9 cellular contexts compared by ENCODE assay signal in genomic region chr12:84911331-84912190, GRCh38. TPM values are rescaled to one million over a fixed set of nuclear protein-coding genes. Genes with fewer than 3 reads are reported as not detected.
DNase-seq lines count a peak whose midpoint lies in the region; ATAC-seq, FAIRE-seq and TF ChIP-seq lines count a peak whose summit lies in the region.
"Had no signal": no experiment of that assay in that cellular context is flagged by ENCODE, and none has a peak within 500 bp of the region (broad histone marks: within the 10 kb centered on the region; RNA-seq: fewer than 3 reads in every experiment).

No MANE protein-coding gene starts in this region.

- H3K4me3 Mint-ChIP-seq in activated CD8-positive, alpha-beta memory T cell treated with anti-CD3 and anti-CD28 coated beads, Interleukin-2, amount 10 ng/mL, durations not matched to agents 7 days and 5 days = peak overlapping the region; percentile 61
- H3K4me3 Mint-ChIP-seq in neural crest cell = peak overlapping the region; percentile 92

- H3K4me1 Mint-ChIP-seq in activated CD8-positive, alpha-beta memory T cell treated with anti-CD3 and anti-CD28 coated beads, Interleukin-2, amount 10 ng/mL, durations not matched to agents 7 days and 5 days = peaks cover 8% of the 10 kb centered on the region
- H3K4me1 Mint-ChIP-seq in neural crest cell = peaks cover 24% of the 10 kb centered on the region

- H3K27me3 Mint-ChIP-seq in activated CD8-positive, alpha-beta memory T cell treated with anti-CD3 and anti-CD28 coated beads, Interleukin-2, amount 10 ng/mL, durations not matched to agents 7 days and 5 days = peaks cover 40% of the 10 kb centered on the region
- H3K27me3 Mint-ChIP-seq in neural crest cell (ENCODE audit: low read depth) = peaks cover 89% of the 10 kb centered on the region

- no peaks in the 10 kb centered on the region for H3K36me3 Mint-ChIP-seq in activated CD8-positive, alpha-beta memory T cell treated with anti-CD3 and anti-CD28 coated beads, Interleukin-2, amount 10 ng/mL, durations not matched to agents 7 days and 5 days
- H3K36me3 Mint-ChIP-seq in neural crest cell (ENCODE audit: low read depth) = no peaks in the 10 kb centered on the region

- TF ChIP-seq CTCF in GM13976 (IDR thresholded peaks at IDR 0.05; ENCODE audit: borderline replicate concordance, control extremely low read depth, extremely low read depth, insufficient read depth, missing control alignments) = no peak
- no peak for TF ChIP-seq CTCF in neural crest cell (conservative IDR thresholded peaks at IDR 0.05)

- no peak overlapping the region for H3K27ac Mint-ChIP-seq in activated CD8-positive, alpha-beta memory T cell treated with anti-CD3 and anti-CD28 coated beads, Interleukin-2, amount 10 ng/mL, durations not matched to agents 7 days and 5 days
- H3K27ac Mint-ChIP-seq in neural crest cell (ENCODE audit: unreplicated experiment) = no peak overlapping the region

- CTCF ChIA-PET in activated CD8-positive, alpha-beta memory T cell treated with anti-CD3 and anti-CD28 coated beads, Interleukin-2, amount 10 ng/mL, durations not matched to agents 7 days and 5 days (lab: Charles Lee) = no interaction called here

- DNase-seq in GM13976 (ENCODE audit: low spot score) (peak; percentile 13), NCI-H1930 (lab: John Stamatoyannopoulos, UW) (peak; percentile 51 to 60), frontal cortex (ENCODE audit: low spot score in 2 of 2) (peak; percentile 43 to 51), neural crest cell (ENCODE audit: low read depth, low spot score) (peak; percentile 57), NOMO-1 treated with dmso at 0.1 percent for 144 hours (lab: John Stamatoyannopoulos, UW; ENCODE audit: unreplicated experiment) (no peak)
- DNase-seq in activated CD8-positive, alpha-beta memory T cell treated with anti-CD3 and anti-CD28 coated beads, Interleukin-2, amount 10 ng/mL, durations not matched to agents 7 days and 5 days = no peak

- ATAC-seq in activated CD8-positive, alpha-beta memory T cell treated with anti-CD3 and anti-CD28 coated beads, Interleukin-2, amount 10 ng/mL, durations not matched to agents 7 days and 5 days = peak; percentile 47
- ATAC-seq in GM19328 (IDR thresholded peaks at IDR 0.05; ENCODE audit: unreplicated experiment) (no peak), GM21717 (IDR thresholded peaks at IDR 0.05; ENCODE audit: unreplicated experiment) (no peak)

- in situ Hi-C loops in GM13976 (cut with MboI; ENCODE audit: low sequenced_read_pairs, unreplicated experiment) = no loop called here

- H3K9me3 Mint-ChIP-seq in activated CD8-positive, alpha-beta memory T cell treated with anti-CD3 and anti-CD28 coated beads, Interleukin-2, amount 10 ng/mL, durations not matched to agents 7 days and 5 days (ENCODE audit: low read depth) = no peaks in the 10 kb centered on the region
- H3K9me3 Mint-ChIP-seq in neural crest cell = no peaks in the 10 kb centered on the region

- no peak for FAIRE-seq in frontal cortex (lab: Jason Lieb, UNC)

RNA-seq across cellular contexts. Expression of gene SLC6A15, which starts 1.0 kb away (rescaled TPM):
- not detected for total RNA-seq in activated CD8-positive, alpha-beta memory T cell treated with anti-CD3 and anti-CD28 coated beads, Interleukin-2, amount 10 ng/mL, durations not matched to agents 7 days and 5 days
- total RNA-seq in frontal cortex = 81.1 TPM
- total RNA-seq in neural crest cell = 2.8 and 3.2 TPM in 2 replicates
- total RNA-seq: activated CD8-positive, alpha-beta memory T cell treated with anti-CD3 and anti-CD28 coated beads for 36 hours had no signal

Comparison
In these comparisons a context has a peak if more than half of its experiments do, and no peak if none do; other contexts are left out.
1. DNase-seq: peak in GM13976 (single experiment), NCI-H1930 (2 of 2), frontal cortex (2 of 2) and neural crest cell (single experiment); none in activated CD8-positive, alpha-beta memory T cell treated with anti-CD3 and anti-CD28 coated beads, Interleukin-2, amount 10 ng/mL, durations not matched to agents 7 days and 5 days (single experiment) and NOMO-1 treated with dmso at 0.1 percent for 144 hours (single experiment).
2. RNA of gene SLC6A15, which starts 1.0 kb away (total RNA-seq): 81.1 TPM in frontal cortex (single experiment); 2.8 to 3.2 TPM in neural crest cell and not detected in activated CD8-positive, alpha-beta memory T cell treated with anti-CD3 and anti-CD28 coated beads, Interleukin-2, amount 10 ng/mL, durations not matched to agents 7 days and 5 days; every median in the first group is over 10 times any median in the second.